In genomic region chr10:102154466-102155116, GRCh38 we compare ENCODE assay signal across 14 cellular contexts. TPM values are rescaled to one million over a fixed set of nuclear protein-coding genes. Genes with fewer than 3 reads are reported as not detected.
A peak's percentile ranks its signal among the peaks of the same experiment; 100 is the strongest.
DNase-seq lines count a peak whose midpoint lies in the region; ATAC-seq and TF ChIP-seq lines count a peak whose summit lies in the region.
"Had no signal": no experiment of that assay in that cellular context is flagged by ENCODE, and none has a peak within 500 bp of the region (broad histone marks: within the 10 kb centered on the region; RNA-seq: fewer than 3 reads in every experiment).

No MANE protein-coding gene starts in this region.

- H3K36me3 Mint-ChIP-seq in activated naive CD4-positive, alpha-beta T cell treated with anti-CD3 and anti-CD28 coated beads, Interleukin-2, amount 10 ng/mL, durations not matched to agents 7 days and 5 days = peaks cover 56% of the 10 kb centered on the region
- H3K36me3 Mint-ChIP-seq in dendritic cell treated with granulocyte-macrophage colony-stimulating factor and Interleukin-4, amounts not matched to agents 40 ng/mL and 50 ng/mL, for 4 days (ENCODE audit: low read depth) = peaks cover 84% of the 10 kb centered on the region
- H3K36me3 Mint-ChIP-seq in stimulated activated memory B cell treated with anti-CD40 and anti-IgM and Interleukin-4, amounts not matched to agents 10 μg/mL and 1 μg/mL and 100 μg/mL, for 72 hours = peaks cover 67% of the 10 kb centered on the region

- H3K9me3 ChIP-seq in PC-9 (ENCODE audit: insufficient read depth, low read depth) = no peaks in the 10 kb centered on the region
- H3K9me3 ChIP-seq: esophagus squamous epithelium, prostate gland had no signal

- H3K27ac ChIP-seq in PC-9 = no peak overlapping the region
- H3K27ac ChIP-seq: esophagus squamous epithelium, prostate gland had no signal

- POLR2A ChIA-PET in PC-9 (lab: Charles Lee; ENCODE audit: unreplicated experiment) = no interaction called here

- H3K4me1 Mint-ChIP-seq in activated naive CD4-positive, alpha-beta T cell treated with anti-CD3 and anti-CD28 coated beads, Interleukin-2, amount 10 ng/mL, durations not matched to agents 7 days and 5 days = peaks cover 65% of the 10 kb centered on the region
- H3K4me1 Mint-ChIP-seq in dendritic cell treated with granulocyte-macrophage colony-stimulating factor and Interleukin-4, amounts not matched to agents 40 ng/mL and 50 ng/mL, for 4 days (ENCODE audit: low read depth) = peaks cover 30% of the 10 kb centered on the region
- peaks cover 56% of the 10 kb centered on the region for H3K4me1 Mint-ChIP-seq in stimulated activated memory B cell treated with anti-CD40 and anti-IgM and Interleukin-4, amounts not matched to agents 10 μg/mL and 1 μg/mL and 100 μg/mL, for 72 hours

- H3K4me3 ChIP-seq in PC-9 = peak overlapping the region; percentile 76; the same call in 1 of the 2 replicates
- H3K4me3 ChIP-seq: esophagus squamous epithelium, prostate gland had no signal

- H3K27ac Mint-ChIP-seq in activated naive CD4-positive, alpha-beta T cell treated with anti-CD3 and anti-CD28 coated beads, Interleukin-2, amount 10 ng/mL, durations not matched to agents 7 days and 5 days = peak overlapping the region; percentile 49
- H3K27ac Mint-ChIP-seq in dendritic cell treated with granulocyte-macrophage colony-stimulating factor and Interleukin-4, amounts not matched to agents 40 ng/mL and 50 ng/mL, for 4 days = peak overlapping the region; percentile 41
- H3K27ac Mint-ChIP-seq in stimulated activated memory B cell treated with anti-CD40 and anti-IgM and Interleukin-4, amounts not matched to agents 10 μg/mL and 1 μg/mL and 100 μg/mL, for 72 hours = no peak overlapping the region

- CTCF ChIA-PET in activated naive CD4-positive, alpha-beta T cell treated with anti-CD3 and anti-CD28 coated beads, Interleukin-2, amount 10 ng/mL, durations not matched to agents 7 days and 5 days (lab: Charles Lee) = interaction anchor here (0.9 to 4.4 kb wide), 4 partner anchors 15 to 77 kb away, joined by 3 to 20 read pairs (median 5); partner anchors contain the start of gene PPRC1
- CTCF ChIA-PET in PC-9 (lab: Charles Lee) = no interaction called here

- ATAC-seq in stimulated activated memory B cell treated with anti-CD40 and anti-IgM and Interleukin-4, amounts not matched to agents 10 μg/mL and 1 μg/mL and 100 μg/mL, for 72 hours = no peak
- no peak for ATAC-seq in HG03439 (IDR thresholded peaks at IDR 0.05; ENCODE audit: unreplicated experiment)

- no peak for TF ChIP-seq CTCF in PC-9 (conservative IDR thresholded peaks at IDR 0.05)

- peak overlapping the region; percentile 98 for H3K4me2 ChIP-seq in PC-9

- H2AFZ ChIP-seq in PC-9 = no peak overlapping the region

- no peaks in the 10 kb centered on the region for H3K27me3 ChIP-seq in PC-9 (ENCODE audit: insufficient read depth, low read depth)
- H3K27me3 ChIP-seq: esophagus squamous epithelium had no signal

- H3K9me3 Mint-ChIP-seq in activated naive CD4-positive, alpha-beta T cell treated with anti-CD3 and anti-CD28 coated beads, Interleukin-2, amount 10 ng/mL, durations not matched to agents 7 days and 5 days = no peaks in the 10 kb centered on the region
- no peaks in the 10 kb centered on the region for H3K9me3 Mint-ChIP-seq in dendritic cell treated with granulocyte-macrophage colony-stimulating factor and Interleukin-4, amounts not matched to agents 40 ng/mL and 50 ng/mL, for 4 days
- no peaks in the 10 kb centered on the region for H3K9me3 Mint-ChIP-seq in stimulated activated memory B cell treated with anti-CD40 and anti-IgM and Interleukin-4, amounts not matched to agents 10 μg/mL and 1 μg/mL and 100 μg/mL, for 72 hours

- no TSS peak for BruUV-seq in PC-9 (replicated peaks; lab: Mats Ljungman, UMichigan)

- H3K79me2 ChIP-seq in PC-9 (ENCODE audit: low read depth) = peaks cover 57% of the 10 kb centered on the region

- H3K27me3 Mint-ChIP-seq in activated naive CD4-positive, alpha-beta T cell treated with anti-CD3 and anti-CD28 coated beads, Interleukin-2, amount 10 ng/mL, durations not matched to agents 7 days and 5 days = no peaks in the 10 kb centered on the region
- H3K27me3 Mint-ChIP-seq in dendritic cell treated with granulocyte-macrophage colony-stimulating factor and Interleukin-4, amounts not matched to agents 40 ng/mL and 50 ng/mL, for 4 days = no peaks in the 10 kb centered on the region
- no peaks in the 10 kb centered on the region for H3K27me3 Mint-ChIP-seq in stimulated activated memory B cell treated with anti-CD40 and anti-IgM and Interleukin-4, amounts not matched to agents 10 μg/mL and 1 μg/mL and 100 μg/mL, for 72 hours

- intact Hi-C loops in PC-9 (cut with micrococcal nuclease; ENCODE audit: unreplicated experiment) = loop anchor here (10.0 kb wide), 1 partner anchor 350 kb away; the partner anchor contains the start of genes ACTR1A and SUFU
- intact Hi-C loops in dendritic cell treated with granulocyte-macrophage colony-stimulating factor and Interleukin-4, amounts not matched to agents 40 ng/mL and 50 ng/mL, for 4 days (cut with micrococcal nuclease) = loop anchor here (5.0 kb wide), 2 partner anchors 93 to 348 kb away; partner anchors contain the start of genes ACTR1A, GBF1 and SUFU

- H3F3A ChIP-seq in PC-9 (ENCODE audit: insufficient read depth, low read depth) = peaks cover 50% of the 10 kb centered on the region

- peaks cover 11% of the 10 kb centered on the region for H3K36me3 ChIP-seq in PC-9 (ENCODE audit: low read depth)

- H4K20me1 ChIP-seq in PC-9 (ENCODE audit: insufficient read depth) = peaks cover 36% of the 10 kb centered on the region

- peak overlapping the region; percentile 49 for H3K4me3 Mint-ChIP-seq in activated naive CD4-positive, alpha-beta T cell treated with anti-CD3 and anti-CD28 coated beads, Interleukin-2, amount 10 ng/mL, durations not matched to agents 7 days and 5 days
- no peak overlapping the region for H3K4me3 Mint-ChIP-seq in dendritic cell treated with granulocyte-macrophage colony-stimulating factor and Interleukin-4, amounts not matched to agents 40 ng/mL and 50 ng/mL, for 4 days
- peak overlapping the region; percentile 44 for H3K4me3 Mint-ChIP-seq in stimulated activated memory B cell treated with anti-CD40 and anti-IgM and Interleukin-4, amounts not matched to agents 10 μg/mL and 1 μg/mL and 100 μg/mL, for 72 hours

- no peak for DNase-seq in activated naive CD4-positive, alpha-beta T cell treated with anti-CD3 and anti-CD28 coated beads, Interleukin-2, amount 10 ng/mL, durations not matched to agents 7 days and 5 days
- DNase-seq in activated naive CD4-positive, alpha-beta T cell treated with anti-CD3 and anti-CD28 coated beads, Interleukin-2, amount 50 U/mL, for 16 hours = no peak
- DNase-seq in PC-9 = no peak
- DNase-seq in cerebellum (ENCODE audit: low spot score) = no peak
- DNase-seq in iPS-NIHi11 (ENCODE audit: low spot score) = no peak
- DNase-seq: esophagus squamous epithelium, GF-D8, mammary epithelial cell, NCI-H524 treated with DMSO at 0.1 percent for 48 hours, SHP77 had no signal

- H3K4me1 ChIP-seq in PC-9 (replicated peaks; ENCODE audit: insufficient read depth) = peaks cover 32% of the 10 kb centered on the region

- H3K9me2 ChIP-seq in PC-9 (ENCODE audit: insufficient read depth) = no peaks in the 10 kb centered on the region

RNA-seq across cellular contexts. Expression of gene NOLC1, which starts 2.4 kb away (rescaled TPM):
- total RNA-seq in PC-9 (2021) = 58.3 and 59.5 TPM in 2 replicates
- total RNA-seq in cerebellum = 25.6 TPM

RNA-seq across cellular contexts. Expression of gene PPRC1, which starts 21.8 kb away (rescaled TPM):
- total RNA-seq in PC-9 (2021) = 22.9 and 25.1 TPM in 2 replicates
- total RNA-seq in cerebellum = 12.3 TPM

RNA-seq across cellular contexts. Expression of gene LDB1, which starts 34.4 kb away (rescaled TPM):
- 31.2 and 38.5 TPM in 2 replicates for total RNA-seq in PC-9 (2021)
- total RNA-seq in cerebellum = 73.6 TPM
